ENCODE assay signal across 30 cellular contexts in the genomic region with DNA sequence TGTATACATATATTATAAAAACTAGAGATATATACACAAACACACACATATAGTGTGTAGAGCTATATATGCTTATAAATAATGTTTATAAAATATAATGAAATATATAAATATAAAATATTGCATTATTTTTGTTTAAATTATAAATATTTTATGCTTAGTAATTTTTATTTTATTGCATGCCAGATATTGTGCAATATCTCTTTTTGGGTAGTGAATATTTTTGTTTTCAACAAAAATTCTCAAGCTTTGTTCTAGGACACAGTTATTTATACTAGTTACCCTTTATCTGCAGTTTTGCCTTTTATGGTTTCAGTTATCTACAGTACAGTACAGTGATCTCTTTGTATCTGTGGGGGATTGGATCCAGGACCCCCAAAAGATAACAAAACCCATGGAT.
"Had no signal": no experiment of that assay in that cellular context is flagged by ENCODE, and none has a peak within 500 bp of the region (broad histone marks: within the 10 kb centered on the region; RNA-seq: fewer than 3 reads in every experiment).

No MANE protein-coding gene starts in this region.

- H3K27ac ChIP-seq: body of pancreas, gastrocnemius medialis, heart right ventricle, hepatocyte, VCaP had no signal

- ATAC-seq: activated naive CD4-positive, alpha-beta T cell treated with anti-CD3 and anti-CD28 coated beads, Interleukin-2, amount 50 U/mL, for 72 hours; activated T-cell treated with anti-CD3 and anti-CD28 coated beads, Interleukin-2, amount 50 U/mL, for 72 hours; body of pancreas; esophagus mucosa; gastrocnemius medialis; heart right ventricle; WTC11 had no signal

- H3K9me3 ChIP-seq: body of pancreas, gastrocnemius medialis, heart right ventricle had no signal

- H2AFZ ChIP-seq: hepatocyte had no signal

- FAIRE-seq: colon had no signal

- H3K4me1 ChIP-seq: body of pancreas, gastrocnemius medialis, heart right ventricle had no signal

- H3K79me2 ChIP-seq: hepatocyte had no signal

- DNase-seq: activated CD4-positive, alpha-beta memory T cell treated with anti-CD3 and anti-CD28 coated beads, Interleukin-2, amount 10 ng/mL, durations not matched to agents 7 days and 5 days; activated CD4-positive, alpha-beta T cell treated with anti-CD3 and anti-CD28 coated beads for 1 hour; activated CD4-positive, alpha-beta T cell treated with anti-CD3 and anti-CD28 coated beads for 4 hours; activated CD4-positive, alpha-beta T cell treated with anti-CD3 and anti-CD28 coated beads, Interleukin-2, amount 10 ng/mL, durations not matched to agents 7 days and 5 days; activated CD4-positive, alpha-beta T cell treated with anti-CD3 and anti-CD28 coated beads, Interleukin-2, amount 50 U/mL, for 4 hours; activated CD8-positive, alpha-beta memory T cell treated with anti-CD3 and anti-CD28 coated beads, Interleukin-2, amount 50 U/mL, for 48 hours; activated gamma-delta T cell; activated naive CD4-positive, alpha-beta T cell; activated naive CD4-positive, alpha-beta T cell treated with anti-CD3 and anti-CD28 coated beads, Interleukin-2, amount 10 ng/mL, durations not matched to agents 7 days and 5 days; activated naive CD8-positive, alpha-beta T cell treated with anti-CD3 and anti-CD28 coated beads, Interleukin-2, amount 10 ng/mL, durations not matched to agents 7 days and 5 days; activated T-cell treated with anti-CD3 and anti-CD28 coated beads for 4 hours; activated T-cell treated with anti-CD3 and anti-CD28 coated beads, Interleukin-2, amount 50 U/mL, for 24 hours; activated T-cell treated with anti-CD3 and anti-CD28 coated beads, Interleukin-2, amount 50 U/mL, for 72 hours; amniotic stem cell; aorta; body of pancreas; caudate nucleus; cortex of kidney; dermis blood vessel endothelial cell; effector CD8-positive, alpha-beta T cell; foreskin fibroblast; gastrocnemius medialis; heart right ventricle; T-helper 2 cell had no signal

- H3K36me3 ChIP-seq: gastrocnemius medialis, heart right ventricle had no signal

- H3K27me3 ChIP-seq: body of pancreas, gastrocnemius medialis, heart right ventricle, hepatocyte had no signal

- H3K4me2 ChIP-seq: hepatocyte had no signal

- H3K4me3 ChIP-seq: body of pancreas, gastrocnemius medialis, heart right ventricle, hepatocyte had no signal
